In the genomic region with DNA sequence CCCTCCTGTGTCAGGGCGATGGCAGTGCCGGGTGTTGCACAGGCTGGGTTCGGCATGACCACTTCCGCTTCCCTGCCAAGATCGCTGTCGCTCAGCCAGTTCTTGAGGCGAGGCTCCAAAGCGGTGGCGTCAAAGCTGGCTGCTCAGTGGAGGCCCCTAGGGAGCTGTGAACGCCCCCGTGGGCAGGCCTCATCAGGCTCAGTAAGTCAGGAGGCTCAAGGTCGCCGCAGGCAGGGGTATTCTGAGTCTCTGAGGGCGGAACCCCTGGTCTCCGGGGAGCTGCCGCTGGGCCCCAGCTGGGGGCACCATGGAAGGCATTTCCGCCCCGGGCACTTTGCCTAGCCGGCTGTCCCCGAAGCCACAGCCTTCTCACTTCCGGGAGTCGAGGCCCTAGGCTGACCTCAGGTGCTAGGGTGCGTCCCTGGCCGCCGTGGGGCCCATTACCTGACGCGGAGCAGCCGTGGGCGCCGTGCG, we compare ENCODE assay signal across 13 cellular contexts.
DNase-seq lines count a peak whose midpoint lies in the region; ATAC-seq, FAIRE-seq and TF ChIP-seq lines count a peak whose summit lies in the region.
"Had no signal": no experiment of that assay in that cellular context is flagged by ENCODE, and none has a peak within 500 bp of the region (broad histone marks: within the 10 kb centered on the region; RNA-seq: fewer than 3 reads in every experiment).

No MANE protein-coding gene starts in this region.

- H3K27ac Mint-ChIP-seq in activated naive CD8-positive, alpha-beta T cell treated with anti-CD3 and anti-CD28 coated beads, Interleukin-2, amount 10 ng/mL, durations not matched to agents 7 days and 5 days, result no peak overlapping the region
- no peak overlapping the region for H3K27ac Mint-ChIP-seq in Calu3 (ENCODE audit: unreplicated experiment)

- CTCF ChIA-PET in Calu3 (lab: Charles Lee), result interaction anchor here (0.6 kb wide), 1 partner anchor 37 kb away, joined by 3 read pairs; no protein-coding TSS in a partner anchor

- ATAC-seq in right cardiac atrium, result no peak
- no peak for ATAC-seq in Right ventricle myocardium inferior
- peak; percentile 18 for ATAC-seq in activated naive CD8-positive, alpha-beta T cell treated with anti-CD3 and anti-CD28 coated beads, Interleukin-2, amount 10 ng/mL, durations not matched to agents 7 days and 5 days (ENCODE audit: low read depth)
- no peak for ATAC-seq in GM21576 (IDR thresholded peaks at IDR 0.05; ENCODE audit: unreplicated experiment)
- ATAC-seq: gastroesophageal sphincter, left ventricle myocardium superior had no signal

- intact Hi-C loops in right cardiac atrium (cut with DNase I), result no loop called here
- intact Hi-C loops in Right ventricle myocardium inferior (cut with DNase I), result no loop called here
- intact Hi-C loops in Calu3 (cut with micrococcal nuclease; ENCODE audit: unreplicated experiment), result loop anchor here (10.0 kb wide), 2 partner anchors 286 to 886 kb away; no protein-coding TSS in a partner anchor

- no peaks in the 10 kb centered on the region for H3K4me1 ChIP-seq in right cardiac atrium (ENCODE audit: control insufficient read depth, insufficient read depth, low read length)
- H3K4me1 ChIP-seq: adrenal gland, gastroesophageal sphincter had no signal

- H3K27me3 Mint-ChIP-seq in activated naive CD8-positive, alpha-beta T cell treated with anti-CD3 and anti-CD28 coated beads, Interleukin-2, amount 10 ng/mL, durations not matched to agents 7 days and 5 days, result no peaks in the 10 kb centered on the region
- H3K27me3 Mint-ChIP-seq in Calu3 (ENCODE audit: unreplicated experiment), result no peaks in the 10 kb centered on the region

- H3K27ac ChIP-seq in right cardiac atrium (ENCODE audit: low read length), result no peak overlapping the region
- H3K27ac ChIP-seq: adrenal gland, gastroesophageal sphincter had no signal

- H3K4me3 Mint-ChIP-seq in activated naive CD8-positive, alpha-beta T cell treated with anti-CD3 and anti-CD28 coated beads, Interleukin-2, amount 10 ng/mL, durations not matched to agents 7 days and 5 days, result no peak overlapping the region
- H3K4me3 Mint-ChIP-seq in Calu3 (ENCODE audit: low read depth, unreplicated experiment), result no peak overlapping the region

- no peaks in the 10 kb centered on the region for H3K9me3 Mint-ChIP-seq in activated naive CD8-positive, alpha-beta T cell treated with anti-CD3 and anti-CD28 coated beads, Interleukin-2, amount 10 ng/mL, durations not matched to agents 7 days and 5 days
- H3K9me3 Mint-ChIP-seq in Calu3 (ENCODE audit: low read depth, unreplicated experiment), result no peaks in the 10 kb centered on the region

- H3K4me3 ChIP-seq in right cardiac atrium (ENCODE audit: low read length), result no peak overlapping the region
- H3K4me3 ChIP-seq: adrenal gland, gastroesophageal sphincter had no signal

- H3K9me3 ChIP-seq in right cardiac atrium (ENCODE audit: control insufficient read depth, low read length), result no peaks in the 10 kb centered on the region
- H3K9me3 ChIP-seq: adrenal gland, gastroesophageal sphincter, SK-N-SH had no signal

- FAIRE-seq in urothelium cell line (lab: Jason Lieb, UNC), result no peak

- no peaks in the 10 kb centered on the region for H3K4me1 Mint-ChIP-seq in activated naive CD8-positive, alpha-beta T cell treated with anti-CD3 and anti-CD28 coated beads, Interleukin-2, amount 10 ng/mL, durations not matched to agents 7 days and 5 days
- H3K4me1 Mint-ChIP-seq in Calu3 (ENCODE audit: low read depth, unreplicated experiment), result peaks cover 16% of the 10 kb centered on the region

- POLR2A ChIA-PET in activated naive CD8-positive, alpha-beta T cell treated with anti-CD3 and anti-CD28 coated beads, Interleukin-2, amount 10 ng/mL, durations not matched to agents 7 days and 5 days (lab: Charles Lee), result no interaction called here

- no peak for TF ChIP-seq CTCF in Calu3 (IDR thresholded peaks at IDR 0.05; ENCODE audit: unreplicated experiment)

- no TSS peak for BruUV-seq in Calu3 (replicated peaks; lab: Mats Ljungman, UMichigan)

- DNase-seq in right cardiac atrium (peak; percentile 12 to 34 (median 32)), Right ventricle myocardium inferior (ENCODE audit: missing footprints) (no peak), NCI-H146 treated with DMSO at 0.1 percent for 48 hours (lab: John Stamatoyannopoulos, UW; ENCODE audit: unreplicated experiment) (peak; percentile 85), urothelium cell line (ENCODE audit: low spot score) (peak; percentile 4), AG08395 (ENCODE audit: low spot score) (no peak), Calu3 (no peak)
- no peak for DNase-seq in activated naive CD8-positive, alpha-beta T cell treated with anti-CD3 and anti-CD28 coated beads, Interleukin-2, amount 10 ng/mL, durations not matched to agents 7 days and 5 days
- DNase-seq: adrenal gland, dermis blood vessel endothelial cell, left ventricle myocardium superior, SK-N-SH had no signal

- H3K36me3 Mint-ChIP-seq in activated naive CD8-positive, alpha-beta T cell treated with anti-CD3 and anti-CD28 coated beads, Interleukin-2, amount 10 ng/mL, durations not matched to agents 7 days and 5 days, result no peaks in the 10 kb centered on the region
- no peaks in the 10 kb centered on the region for H3K36me3 Mint-ChIP-seq in Calu3 (ENCODE audit: insufficient read depth, unreplicated experiment)

- H3K27me3 ChIP-seq in right cardiac atrium (ENCODE audit: control insufficient read depth, insufficient read depth), result no peaks in the 10 kb centered on the region
- H3K27me3 ChIP-seq: adrenal gland had no signal

- WGBS in right cardiac atrium, result 80% methylated on average over 31 of the region's 31 CpGs

Comparison
In these comparisons a context has a peak if more than half of its experiments do, and no peak if none do; other contexts are left out.
1. DNase-seq: peak in right cardiac atrium (3 of 3), NCI-H146 treated with DMSO at 0.1 percent for 48 hours (single experiment) and urothelium cell line (single experiment); none in Right ventricle myocardium inferior (single experiment), activated naive CD8-positive, alpha-beta T cell treated with anti-CD3 and anti-CD28 coated beads, Interleukin-2, amount 10 ng/mL, durations not matched to agents 7 days and 5 days (single experiment), AG08395 (single experiment) and Calu3 (single experiment).